Comparison of ENCODE assay signal across 39 cellular contexts in genomic region chr2:85722519-85722918, GRCh38. TPM values are rescaled to one million over a fixed set of nuclear protein-coding genes. Genes with fewer than 3 reads are reported as not detected.
"Had no signal": no experiment of that assay in that cellular context is flagged by ENCODE, and none has a peak within 500 bp of the region (broad histone marks: within the 10 kb centered on the region; RNA-seq: fewer than 3 reads in every experiment).

No MANE protein-coding gene starts in this region.

- DNase-seq: activated CD4-positive, alpha-beta memory T cell treated with anti-CD3 and anti-CD28 coated beads for 36 hours; activated CD4-positive, alpha-beta T cell treated with anti-CD3 and anti-CD28 coated beads for 1 hour; activated CD4-positive, alpha-beta T cell treated with anti-CD3 and anti-CD28 coated beads for 36 hours; activated CD4-positive, alpha-beta T cell treated with anti-CD3 and anti-CD28 coated beads for 48 hours; activated CD4-positive, alpha-beta T cell treated with anti-CD3 and anti-CD28 coated beads, Interleukin-2, amount 10 ng/mL, durations not matched to agents 7 days and 5 days; activated CD4-positive, CD25-positive, alpha-beta regulatory T cell; activated CD8-positive, alpha-beta memory T cell treated with anti-CD3 and anti-CD28 coated beads, Interleukin-2, amount 50 U/mL, for 4 hours; activated CD8-positive, alpha-beta T cell treated with anti-CD3 and anti-CD28 coated beads for 36 hours; activated effector memory CD4-positive, alpha-beta T cell treated with anti-CD3 and anti-CD28 coated beads, Interleukin-2, amount 50 U/mL, for 16 hours; activated gamma-delta T cell treated with Interleukin-2 at 50 U/mL for 16 hours; activated naive CD4-positive, alpha-beta T cell; activated naive CD4-positive, alpha-beta T cell treated with anti-CD3 and anti-CD28 coated beads for 36 hours; activated naive CD4-positive, alpha-beta T cell treated with anti-CD3 and anti-CD28 coated beads, Interleukin-2, amount 50 U/mL, for 16 hours; activated naive CD8-positive, alpha-beta T cell treated with anti-CD3 and anti-CD28 coated beads for 36 hours; activated T-cell treated with anti-CD3 and anti-CD28 coated beads for 4 hours; activated T-cell treated with anti-CD3 and anti-CD28 coated beads, Interleukin-2, amount 50 U/mL, for 1 hour; activated T-cell treated with anti-CD3 and anti-CD28 coated beads, Interleukin-2, amount 50 U/mL, for 4 hours; activated T-cell treated with anti-CD3 and anti-CD28 coated beads, Interleukin-2, amount 50 U/mL, for 72 hours; adrenal gland; amniotic stem cell; anterior cingulate cortex; body of pancreas; brain microvascular endothelial cell; central memory CD4-positive, alpha-beta T cell; T-helper 1 cell; T-helper 2 cell; T-helper 9 cell; WERI-Rb-1 had no signal

- FAIRE-seq: TTC549 had no signal

- H3K4me3 ChIP-seq: adrenal gland, body of pancreas, breast epithelium had no signal

- H3K4me1 ChIP-seq: breast epithelium had no signal

- H3K9me3 ChIP-seq: adrenal gland, body of pancreas, breast epithelium had no signal

- H3K27ac ChIP-seq: adrenal gland, body of pancreas, brain microvascular endothelial cell, breast epithelium, WERI-Rb-1 had no signal

- H3K27me3 ChIP-seq: adrenal gland, body of pancreas, brain microvascular endothelial cell, breast epithelium had no signal

- H3K36me3 ChIP-seq: adrenal gland, brain microvascular endothelial cell, breast epithelium, WERI-Rb-1 had no signal

- ATAC-seq: activated CD4-positive, alpha-beta T cell treated with anti-CD3 and anti-CD28 coated beads for 36 hours; activated CD4-positive, CD25-positive, alpha-beta regulatory T cell treated with anti-CD3 and anti-CD28 coated beads, Interleukin-2, amount 50 U/mL, for 24 hours; activated CD8-positive, alpha-beta T cell treated with anti-CD3 and anti-CD28 coated beads for 36 hours; activated naive CD4-positive, alpha-beta T cell treated with anti-CD3 and anti-CD28 coated beads, Interleukin-2, amount 50 U/mL, for 72 hours; activated T-cell treated with anti-CD3 and anti-CD28 coated beads, Interleukin-2, amount 50 U/mL, for 4 hours; activated T-cell treated with anti-CD3 and anti-CD28 coated beads, Interleukin-2, amount 50 U/mL, for 72 hours; activated T-helper 17 cell treated with anti-CD3 and anti-CD28 coated beads, Interleukin-2, amount 50 U/mL, for 72 hours; body of pancreas; WTC11 had no signal

RNA-seq across cellular contexts. Expression of gene GNLY, which starts 28.4 kb away (rescaled TPM):
- total RNA-seq: astrocyte, cerebellum, WTC11 had no signal

RNA-seq across cellular contexts. Expression of gene ATOH8, which starts 31.3 kb away (rescaled TPM):
- total RNA-seq: activated CD4-positive, alpha-beta memory T cell treated with anti-CD3 and anti-CD28 coated beads for 36 hours; activated CD4-positive, alpha-beta T cell treated with anti-CD3 and anti-CD28 coated beads for 36 hours; activated CD8-positive, alpha-beta memory T cell treated with anti-CD3 and anti-CD28 coated beads for 36 hours; activated CD8-positive, alpha-beta T cell treated with anti-CD3 and anti-CD28 coated beads for 36 hours; activated naive CD4-positive, alpha-beta T cell treated with anti-CD3 and anti-CD28 coated beads for 36 hours; activated naive CD4-positive, alpha-beta T cell treated with anti-CD3 and anti-CD28 coated beads, Interleukin-2, amount 50 U/mL, for 72 hours; activated naive CD8-positive, alpha-beta T cell treated with anti-CD3 and anti-CD28 coated beads for 36 hours; activated T-cell treated with anti-CD3 and anti-CD28 coated beads, Interleukin-2, amount 50 U/mL, for 4 hours; activated T-cell treated with anti-CD3 and anti-CD28 coated beads, Interleukin-2, amount 50 U/mL, for 72 hours; activated T-helper 17 cell treated with anti-CD3 and anti-CD28 coated beads, Interleukin-2, amount 50 U/mL, for 72 hours had no signal

RNA-seq across cellular contexts. Expression of gene SFTPB, which starts 54.5 kb away (rescaled TPM):
- total RNA-seq: activated CD4-positive, alpha-beta memory T cell treated with anti-CD3 and anti-CD28 coated beads for 36 hours; activated CD4-positive, alpha-beta T cell treated with anti-CD3 and anti-CD28 coated beads for 36 hours; activated CD4-positive, alpha-beta T cell treated with anti-CD3 and anti-CD28 coated beads, Interleukin-2, amount 10 ng/mL, durations not matched to agents 7 days and 5 days; activated CD8-positive, alpha-beta memory T cell treated with anti-CD3 and anti-CD28 coated beads for 36 hours; activated CD8-positive, alpha-beta T cell treated with anti-CD3 and anti-CD28 coated beads for 36 hours; activated naive CD4-positive, alpha-beta T cell treated with anti-CD3 and anti-CD28 coated beads for 36 hours; activated naive CD4-positive, alpha-beta T cell treated with anti-CD3 and anti-CD28 coated beads, Interleukin-2, amount 50 U/mL, for 72 hours; activated naive CD8-positive, alpha-beta T cell treated with anti-CD3 and anti-CD28 coated beads for 36 hours; activated T-cell treated with anti-CD3 and anti-CD28 coated beads, Interleukin-2, amount 50 U/mL, for 72 hours; activated T-helper 1 cell treated with anti-CD3 and anti-CD28 coated beads, Interleukin-12 subunit alpha, Interleukin-12 subunit beta, Interleukin-2, Interleukin-4 antibody, amounts not matched to agents 30 ng/mL and 10 ng/mL and 1 ng/mL, durations not matched to agents 14 hours and 24 hours and 36 hours; activated T-helper 17 cell treated with anti-CD3 and anti-CD28 coated beads, Interleukin-2, amount 50 U/mL, for 72 hours; astrocyte; body of pancreas; cardiac septum had no signal
